Comparison of ENCODE assay signal across 29 cellular contexts in the genomic region with DNA sequence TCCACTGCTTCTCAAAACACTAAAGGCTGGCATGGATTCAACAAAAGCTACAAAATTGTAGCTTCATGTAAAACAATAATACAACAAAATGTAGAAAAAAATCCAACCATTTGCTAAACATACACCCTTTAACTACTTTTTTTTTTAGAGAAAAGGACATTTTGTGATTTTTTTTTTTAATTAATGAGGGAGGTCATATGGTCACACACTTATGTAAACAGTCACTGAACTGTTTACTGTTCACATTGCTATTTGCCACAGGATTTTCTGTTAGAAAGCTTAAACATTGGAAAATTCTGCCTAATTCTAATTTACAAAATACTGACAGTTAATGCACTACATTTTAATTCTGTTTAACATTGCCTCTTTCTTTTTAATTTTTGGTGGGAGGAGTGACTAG.
"Had no signal": no experiment of that assay in that cellular context is flagged by ENCODE, and none has a peak within 500 bp of the region (broad histone marks: within the 10 kb centered on the region; RNA-seq: fewer than 3 reads in every experiment).

No MANE protein-coding gene starts in this region.

- H3K4me1 ChIP-seq: stomach, suprapubic skin, testis, thyroid gland, tibial nerve, transverse colon, upper lobe of left lung, upper lobe of right lung, uterus, vagina had no signal

- H3K4me1 Mint-ChIP-seq: stimulated activated effector memory CD8-positive, alpha-beta T cell treated with anti-CD3 and anti-CD28 coated beads, Interleukin-12 subunit alpha, Interleukin-12 subunit beta, amount 100 ng/mL, for 72 hours; stimulated activated memory B cell treated with anti-CD40 and anti-IgM and Interleukin-4, amounts not matched to agents 10 μg/mL and 1 μg/mL and 100 μg/mL, for 72 hours; stimulated activated naive B cell treated with anti-CD40 and anti-IgM and Interleukin-4, amounts not matched to agents 10 μg/mL and 1 μg/mL and 100 μg/mL, for 72 hours; stimulated activated naive CD8-positive, alpha-beta T cell treated with anti-CD3 and anti-CD28 coated beads, Interleukin-15, amount 100 ng/mL, for 72 hours had no signal

- H3K36me3 ChIP-seq: stomach, suprapubic skin, thoracic aorta, thyroid gland, tibial artery, tibial nerve, transverse colon, upper lobe of left lung, upper lobe of right lung, uterus, vagina had no signal

- H3K9me3 ChIP-seq: stomach, suprapubic skin, testis, thoracic aorta, thyroid gland, tibial artery, tibial nerve, transverse colon, upper lobe of left lung, upper lobe of right lung, uterus, vagina had no signal

- H3K4me3 ChIP-seq: stomach, suprapubic skin, testis, thoracic aorta, thyroid gland, tibial artery, tibial nerve, transverse colon, upper lobe of left lung, upper lobe of right lung, uterus, vagina had no signal

- FAIRE-seq: urothelium cell line had no signal

- H3K27ac ChIP-seq: stomach, suprapubic skin, testis, thoracic aorta, thyroid gland, tibial artery, tibial nerve, transverse colon, upper lobe of left lung, upper lobe of right lung, uterus, vagina had no signal

- DNase-seq: stimulated activated CD4-positive, alpha-beta T cell treated with anti-CD3 and anti-CD28 coated beads, Interleukin-2, amount 100 ng/mL, for 48 hours; stimulated activated CD4-positive, alpha-beta T cell treated with anti-CD3 and anti-CD28 coated beads, Interleukin-4, amount 100 ng/mL, for 1 hour; stimulated activated CD4-positive, alpha-beta T cell treated with anti-CD3 and anti-CD28 coated beads, Interleukin-4, amount 100 ng/mL, for 24 hours; stimulated activated CD4-positive, alpha-beta T cell treated with anti-CD3 and anti-CD28 coated beads, Interleukin-4, amount 100 ng/mL, for 4 hours; stimulated activated CD8-positive, alpha-beta memory T cell treated with anti-CD3 and anti-CD28 coated beads, Interleukin-4, amount 100 ng/mL, for 48 hours; stimulated activated naive B cell treated with anti-CD40 and anti-IgM and Interleukin-4, amounts not matched to agents 10 μg/mL and 1 μg/mL and 100 μg/mL, for 72 hours; stimulated activated naive CD4-positive, alpha-beta T cell; stimulated activated naive CD4-positive, alpha-beta T cell treated with Interleukin-2 at 50 U/mL for 16 hours; stimulated activated naive CD8-positive, alpha-beta T cell treated with anti-CD3 and anti-CD28 coated beads, Interleukin-15, amount 100 ng/mL, for 72 hours; stimulated activated naive CD8-positive, alpha-beta T cell treated with anti-CD3 and anti-CD28 coated beads, Interleukin-15, Interleukin-2, amounts not matched to agents 100 U/mL and 50 U/mL, for 24 hours; stomach; substantia nigra; testis; thyroid gland; tibial artery; transverse colon; trophoblast cell; upper lobe of left lung; upper lobe of right lung; uterus had no signal

- H3K9me3 Mint-ChIP-seq: stimulated activated effector memory CD8-positive, alpha-beta T cell treated with anti-CD3 and anti-CD28 coated beads, Interleukin-12 subunit alpha, Interleukin-12 subunit beta, amount 100 ng/mL, for 72 hours; stimulated activated memory B cell treated with anti-CD40 and anti-IgM and Interleukin-4, amounts not matched to agents 10 μg/mL and 1 μg/mL and 100 μg/mL, for 72 hours; stimulated activated naive CD8-positive, alpha-beta T cell treated with anti-CD3 and anti-CD28 coated beads, Interleukin-15, amount 100 ng/mL, for 72 hours; type B pancreatic cell had no signal

- H3K4me3 Mint-ChIP-seq: stimulated activated effector memory CD8-positive, alpha-beta T cell treated with anti-CD3 and anti-CD28 coated beads, Interleukin-12 subunit alpha, Interleukin-12 subunit beta, amount 100 ng/mL, for 72 hours; stimulated activated memory B cell treated with anti-CD40 and anti-IgM and Interleukin-4, amounts not matched to agents 10 μg/mL and 1 μg/mL and 100 μg/mL, for 72 hours; stimulated activated naive B cell treated with anti-CD40 and anti-IgM and Interleukin-4, amounts not matched to agents 10 μg/mL and 1 μg/mL and 100 μg/mL, for 72 hours; stimulated activated naive CD8-positive, alpha-beta T cell treated with anti-CD3 and anti-CD28 coated beads, Interleukin-15, amount 100 ng/mL, for 72 hours; stimulated activated naive CD8-positive, alpha-beta T cell treated with anti-CD3 and anti-CD28 coated beads, Interleukin-15, Interleukin-2, amounts not matched to agents 100 ng/mL and 50 ng/mL, for 24 hours; type B pancreatic cell had no signal

- H3K27ac Mint-ChIP-seq: stimulated activated effector memory CD8-positive, alpha-beta T cell treated with anti-CD3 and anti-CD28 coated beads, Interleukin-12 subunit alpha, Interleukin-12 subunit beta, amount 100 ng/mL, for 72 hours; stimulated activated memory B cell treated with anti-CD40 and anti-IgM and Interleukin-4, amounts not matched to agents 10 μg/mL and 1 μg/mL and 100 μg/mL, for 72 hours; stimulated activated naive B cell treated with anti-CD40 and anti-IgM and Interleukin-4, amounts not matched to agents 10 μg/mL and 1 μg/mL and 100 μg/mL, for 72 hours; stimulated activated naive CD8-positive, alpha-beta T cell treated with anti-CD3 and anti-CD28 coated beads, Interleukin-15, amount 100 ng/mL, for 72 hours; stimulated activated naive CD8-positive, alpha-beta T cell treated with anti-CD3 and anti-CD28 coated beads, Interleukin-15, Interleukin-2, amounts not matched to agents 100 ng/mL and 50 ng/mL, for 24 hours; type B pancreatic cell had no signal

- H3K36me3 Mint-ChIP-seq: stimulated activated effector memory CD8-positive, alpha-beta T cell treated with anti-CD3 and anti-CD28 coated beads, Interleukin-12 subunit alpha, Interleukin-12 subunit beta, amount 100 ng/mL, for 72 hours; stimulated activated memory B cell treated with anti-CD40 and anti-IgM and Interleukin-4, amounts not matched to agents 10 μg/mL and 1 μg/mL and 100 μg/mL, for 72 hours; stimulated activated naive B cell treated with anti-CD40 and anti-IgM and Interleukin-4, amounts not matched to agents 10 μg/mL and 1 μg/mL and 100 μg/mL, for 72 hours had no signal

- ATAC-seq: stimulated activated effector memory CD8-positive, alpha-beta T cell treated with anti-CD3 and anti-CD28 coated beads, Interleukin-12 subunit alpha, Interleukin-12 subunit beta, amount 100 ng/mL, for 72 hours; stimulated activated memory B cell treated with anti-CD40 and anti-IgM and Interleukin-4, amounts not matched to agents 10 μg/mL and 1 μg/mL and 100 μg/mL, for 72 hours; stimulated activated naive B cell treated with anti-CD40 and anti-IgM and Interleukin-4, amounts not matched to agents 10 μg/mL and 1 μg/mL and 100 μg/mL, for 72 hours; stimulated activated naive CD8-positive, alpha-beta T cell treated with anti-CD3 and anti-CD28 coated beads, Interleukin-15, amount 100 ng/mL, for 72 hours; stimulated activated naive CD8-positive, alpha-beta T cell treated with anti-CD3 and anti-CD28 coated beads, Interleukin-15, Interleukin-2, amounts not matched to agents 100 U/mL and 50 U/mL, for 24 hours; upper lobe of right lung had no signal

- H3K27me3 Mint-ChIP-seq: stimulated activated memory B cell treated with anti-CD40 and anti-IgM and Interleukin-4, amounts not matched to agents 10 μg/mL and 1 μg/mL and 100 μg/mL, for 72 hours; stimulated activated naive B cell treated with anti-CD40 and anti-IgM and Interleukin-4, amounts not matched to agents 10 μg/mL and 1 μg/mL and 100 μg/mL, for 72 hours; stimulated activated naive CD8-positive, alpha-beta T cell treated with anti-CD3 and anti-CD28 coated beads, Interleukin-15, amount 100 ng/mL, for 72 hours; type B pancreatic cell had no signal

- H3K27me3 ChIP-seq: stomach, suprapubic skin, testis, thyroid gland, tibial artery, tibial nerve, transverse colon, upper lobe of left lung, upper lobe of right lung, uterus, vagina had no signal
